ENCODE assay signal across 37 cellular contexts in genomic region chr12:94001691-94002090, GRCh38.
"Had no signal": no experiment of that assay in that cellular context is flagged by ENCODE, and none has a peak within 500 bp of the region (broad histone marks: within the 10 kb centered on the region; RNA-seq: fewer than 3 reads in every experiment).

No MANE protein-coding gene starts in this region.

- H3K27me3 ChIP-seq: adrenal gland, body of pancreas, brain microvascular endothelial cell, breast epithelium had no signal

- H3K27me3 Mint-ChIP-seq: activated CD4-positive, alpha-beta memory T cell treated with anti-CD3 and anti-CD28 coated beads for 36 hours; activated CD8-positive, alpha-beta T cell treated with anti-CD3 and anti-CD28 coated beads for 36 hours; activated naive CD8-positive, alpha-beta T cell treated with anti-CD3 and anti-CD28 coated beads for 36 hours; activated T-helper 17 cell treated with anti-CD3 and anti-CD28 coated beads, Interleukin-2, amount 50 U/mL, for 72 hours had no signal

- H3K4me3 ChIP-seq: adrenal gland, body of pancreas, breast epithelium had no signal

- H3K36me3 ChIP-seq: adrenal gland, brain microvascular endothelial cell, breast epithelium had no signal

- DNase-seq: activated B cell treated with CpG ODN at 0.5 μM for 24 hours; activated CD4-positive, alpha-beta memory T cell treated with anti-CD3 and anti-CD28 coated beads for 36 hours; activated CD4-positive, alpha-beta T cell treated with anti-CD3 and anti-CD28 coated beads for 4 hours; activated CD4-positive, alpha-beta T cell treated with anti-CD3 and anti-CD28 coated beads, Interleukin-2, amount 10 ng/mL, durations not matched to agents 24 days and 14 days; activated CD4-positive, alpha-beta T cell treated with anti-CD3 and anti-CD28 coated beads, Interleukin-2, amount 50 U/mL, for 1 hour; activated CD4-positive, alpha-beta T cell treated with anti-CD3 and anti-CD28 coated beads, Interleukin-2, amount 50 U/mL, for 4 hours; activated CD4-positive, CD25-positive, alpha-beta regulatory T cell treated with anti-CD3 and anti-CD28 coated beads, Interleukin-2, amount 50 U/mL, for 72 hours; activated CD8-positive, alpha-beta memory T cell treated with anti-CD3 and anti-CD28 coated beads, Interleukin-2, amount 50 U/mL, for 4 hours; activated CD8-positive, alpha-beta T cell treated with anti-CD3 and anti-CD28 coated beads for 36 hours; activated effector memory CD4-positive, alpha-beta T cell treated with anti-CD3 and anti-CD28 coated beads, Interleukin-2, amount 50 U/mL, for 16 hours; activated gamma-delta T cell treated with Interleukin-2 at 50 U/mL for 16 hours; activated naive CD4-positive, alpha-beta T cell; activated naive CD4-positive, alpha-beta T cell treated with anti-CD3 and anti-CD28 coated beads for 36 hours; activated naive CD4-positive, alpha-beta T cell treated with anti-CD3 and anti-CD28 coated beads, Interleukin-2, amount 50 U/mL, for 16 hours; activated naive CD8-positive, alpha-beta T cell treated with anti-CD3 and anti-CD28 coated beads for 36 hours; activated T-cell treated with anti-CD3 and anti-CD28 coated beads for 4 hours; activated T-cell treated with anti-CD3 and anti-CD28 coated beads, Interleukin-2, amount 50 U/mL, for 1 hour; activated T-cell treated with anti-CD3 and anti-CD28 coated beads, Interleukin-2, amount 50 U/mL, for 4 hours; activated T-cell treated with anti-CD3 and anti-CD28 coated beads, Interleukin-2, amount 50 U/mL, for 72 hours; adrenal gland; amniotic stem cell; aorta; body of pancreas; brain microvascular endothelial cell; central memory CD4-positive, alpha-beta T cell; T-helper 1 cell; T-helper 2 cell; T-helper 9 cell had no signal

- ATAC-seq: activated CD8-positive, alpha-beta T cell treated with anti-CD3 and anti-CD28 coated beads for 36 hours; activated naive CD4-positive, alpha-beta T cell treated with anti-CD3 and anti-CD28 coated beads, Interleukin-2, amount 50 U/mL, for 72 hours; activated T-cell treated with anti-CD3 and anti-CD28 coated beads, Interleukin-2, amount 50 U/mL, for 4 hours; activated T-cell treated with anti-CD3 and anti-CD28 coated beads, Interleukin-2, amount 50 U/mL, for 72 hours; activated T-helper 17 cell treated with anti-CD3 and anti-CD28 coated beads, Interleukin-2, amount 50 U/mL, for 72 hours; body of pancreas had no signal

- H3K27ac Mint-ChIP-seq: activated B cell treated with CpG ODN at 0.5 μM for 24 hours; activated CD4-positive, alpha-beta memory T cell treated with anti-CD3 and anti-CD28 coated beads for 36 hours; activated CD4-positive, alpha-beta T cell treated with anti-CD3 and anti-CD28 coated beads, Interleukin-2, amount 10 ng/mL, durations not matched to agents 24 days and 14 days; activated CD8-positive, alpha-beta T cell treated with anti-CD3 and anti-CD28 coated beads for 36 hours; activated naive CD4-positive, alpha-beta T cell treated with anti-CD3 and anti-CD28 coated beads for 36 hours; activated naive CD4-positive, alpha-beta T cell treated with anti-CD3 and anti-CD28 coated beads, Interleukin-2, amount 50 U/mL, for 72 hours; activated naive CD8-positive, alpha-beta T cell treated with anti-CD3 and anti-CD28 coated beads for 36 hours; activated T-cell treated with anti-CD3 and anti-CD28 coated beads, Interleukin-2, amount 50 U/mL, for 72 hours; activated T-helper 1 cell treated with anti-CD3 and anti-CD28 coated beads, Interleukin-12 subunit alpha, Interleukin-12 subunit beta, Interleukin-2, Interleukin-4 antibody, amounts not matched to agents 30 ng/mL and 10 ng/mL and 1 ng/mL, durations not matched to agents 14 hours and 24 hours and 36 hours; activated T-helper 17 cell treated with anti-CD3 and anti-CD28 coated beads, Interleukin-2, amount 50 U/mL, for 72 hours; T-helper 1 cell treated with Interleukin-12 subunit alpha and Interleukin-12 subunit beta and Interleukin-4 antibody, amounts not matched to agents 30 μg/mL and 1 μg/mL, for 36 hours; T-helper 2 cell treated with Interferon-gamma antibody and Interleukin-4, amounts not matched to agents 5 μg/mL and 100 μg/mL, for 36 hours had no signal

- H3K27ac ChIP-seq: adrenal gland, body of pancreas, brain microvascular endothelial cell, breast epithelium, VCaP had no signal

- H3K4me1 ChIP-seq: adrenal gland, body of pancreas, breast epithelium had no signal

- H3K4me1 Mint-ChIP-seq: activated B cell treated with CpG ODN at 0.5 μM for 24 hours; activated naive CD8-positive, alpha-beta T cell treated with anti-CD3 and anti-CD28 coated beads for 36 hours; activated T-helper 17 cell treated with anti-CD3 and anti-CD28 coated beads, Interleukin-2, amount 50 U/mL, for 72 hours had no signal

- H3K36me3 Mint-ChIP-seq: activated CD4-positive, alpha-beta memory T cell treated with anti-CD3 and anti-CD28 coated beads for 36 hours had no signal

- H3K9me3 ChIP-seq: adrenal gland had no signal

- H3K4me3 Mint-ChIP-seq: activated B cell treated with CpG ODN at 0.5 μM for 24 hours; activated CD4-positive, alpha-beta memory T cell treated with anti-CD3 and anti-CD28 coated beads for 36 hours; activated CD4-positive, alpha-beta T cell treated with anti-CD3 and anti-CD28 coated beads, Interleukin-2, amount 10 ng/mL, durations not matched to agents 24 days and 14 days; activated CD8-positive, alpha-beta T cell treated with anti-CD3 and anti-CD28 coated beads for 36 hours; activated naive CD4-positive, alpha-beta T cell treated with anti-CD3 and anti-CD28 coated beads for 36 hours; activated naive CD8-positive, alpha-beta T cell treated with anti-CD3 and anti-CD28 coated beads for 36 hours; activated T-cell treated with anti-CD3 and anti-CD28 coated beads, Interleukin-2, amount 50 U/mL, for 4 hours; activated T-cell treated with anti-CD3 and anti-CD28 coated beads, Interleukin-2, amount 50 U/mL, for 72 hours; activated T-helper 1 cell treated with anti-CD3 and anti-CD28 coated beads, Interleukin-12 subunit alpha, Interleukin-12 subunit beta, Interleukin-2, Interleukin-4 antibody, amounts not matched to agents 30 ng/mL and 10 ng/mL and 1 ng/mL, durations not matched to agents 14 hours and 24 hours and 36 hours; activated T-helper 17 cell treated with anti-CD3 and anti-CD28 coated beads, Interleukin-2, amount 50 U/mL, for 72 hours; T-helper 1 cell treated with Interleukin-12 subunit alpha and Interleukin-12 subunit beta and Interleukin-4 antibody, amounts not matched to agents 30 μg/mL and 1 μg/mL, for 36 hours; T-helper 2 cell treated with Interferon-gamma antibody and Interleukin-4, amounts not matched to agents 5 μg/mL and 100 μg/mL, for 36 hours had no signal

- FAIRE-seq: astrocyte, TTC549 had no signal
